ENCODE assay signal across 9 cellular contexts in the genomic region with DNA sequence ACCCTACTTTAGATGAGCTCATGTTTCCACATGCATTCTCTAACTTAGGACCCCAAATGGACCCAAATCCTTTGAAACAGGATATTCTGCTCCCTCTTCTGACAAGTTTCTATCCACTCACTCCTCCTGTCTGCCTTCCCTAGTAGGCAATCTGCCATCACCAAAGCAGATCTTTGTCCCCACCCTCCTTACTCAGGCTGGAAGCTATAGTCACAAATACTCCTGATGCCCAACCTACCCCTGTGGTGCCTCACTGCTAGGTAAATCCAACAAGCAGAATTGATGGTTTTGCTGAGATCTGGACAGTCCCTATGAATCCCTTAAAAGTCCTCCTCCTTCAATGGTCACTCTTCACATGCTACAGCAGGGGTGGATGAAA. TPM values are rescaled to one million over a fixed set of nuclear protein-coding genes. Genes with fewer than 3 reads are reported as not detected.
A peak's percentile ranks its signal among the peaks of the same experiment; 100 is the strongest.
DNase-seq lines count a peak whose midpoint lies in the region; ATAC-seq and TF ChIP-seq lines count a peak whose summit lies in the region.
"Had no signal": no experiment of that assay in that cellular context is flagged by ENCODE, and none has a peak within 500 bp of the region (broad histone marks: within the 10 kb centered on the region; RNA-seq: fewer than 3 reads in every experiment).

No MANE protein-coding gene starts in this region.

- TF ChIP-seq CTCF in chondrocyte (IDR thresholded peaks at IDR 0.05), result peak; percentile 27

- H3K4me1 Mint-ChIP-seq in chondrocyte (ENCODE audit: low read depth), result peaks cover 60% of the 10 kb centered on the region

- ATAC-seq in HG03520 (IDR thresholded peaks at IDR 0.05; ENCODE audit: unreplicated experiment), result no peak
- ATAC-seq in HG02588 (IDR thresholded peaks at IDR 0.05; ENCODE audit: unreplicated experiment), result no peak
- ATAC-seq in GM18519 (IDR thresholded peaks at IDR 0.05; ENCODE audit: low FRiP score, unreplicated experiment), result no peak

- no peaks in the 10 kb centered on the region for H3K27me3 Mint-ChIP-seq in chondrocyte (ENCODE audit: low read depth)

- no peaks in the 10 kb centered on the region for H3K9me3 Mint-ChIP-seq in chondrocyte (ENCODE audit: low read depth)

- H3K79me2 ChIP-seq in ACC112 (ENCODE audit: control insufficient read depth, insufficient read depth, low read length, unreplicated experiment), result peaks cover 80% of the 10 kb centered on the region

- no peaks in the 10 kb centered on the region for H3K36me3 Mint-ChIP-seq in chondrocyte (ENCODE audit: low read depth)

- H3K27ac ChIP-seq in ACC112 (ENCODE audit: low read depth, low read length) (peak overlapping the region; percentile 75), HUES6 (ENCODE audit: low read depth, low read length) (peak overlapping the region; percentile 16; the same call in 1 of the 2 replicates), mesodermal cell (ENCODE audit: low read depth, low read length, severe bottlenecking) (peak overlapping the region; percentile 74)

- H2AFZ ChIP-seq in ACC112 (ENCODE audit: low read length, unreplicated experiment), result no peak overlapping the region

- H3K36me3 ChIP-seq in ACC112 (ENCODE audit: insufficient read depth, low read length) (no peaks in the 10 kb centered on the region), HUES6 (ENCODE audit: control insufficient read depth, insufficient read depth, low read length) (0 out of 2 replicates have a peak, but pooled peaks cover 3% of the 10 kb centered on the region), mesodermal cell (ENCODE audit: control insufficient read depth, insufficient read depth, low read length) (peaks cover 6% of the 10 kb centered on the region)

- peak overlapping the region; percentile 10 for H3K9ac ChIP-seq in HUES6 (ENCODE audit: low read length)

- H3K27ac Mint-ChIP-seq in chondrocyte (ENCODE audit: unreplicated experiment), result peak overlapping the region; percentile 96

- H3K4me1 ChIP-seq in ACC112 (ENCODE audit: control insufficient read depth, insufficient read depth, low read length, unreplicated experiment) (peaks cover 43% of the 10 kb centered on the region), HUES6 (ENCODE audit: control insufficient read depth, insufficient read depth, low read length) (peaks cover 30% of the 10 kb centered on the region), mesodermal cell (ENCODE audit: control insufficient read depth, insufficient read depth, low read length, poor library complexity, severe bottlenecking) (peaks cover 19% of the 10 kb centered on the region)

- H3K4me3 ChIP-seq in ACC112 (ENCODE audit: low read depth, low read length) (peak overlapping the region; percentile 53; the same call in 1 of the 2 replicates), HUES6 (ENCODE audit: low read depth, low read length) (peak overlapping the region; percentile 20; the same call in 1 of the 2 replicates), mesodermal cell (ENCODE audit: extremely low read depth, insufficient read depth, low read length, poor library complexity, severe bottlenecking) (no peak overlapping the region)

- no peaks in the 10 kb centered on the region for H3K27me3 ChIP-seq in ACC112 (ENCODE audit: insufficient read depth, low read length)
- no peaks in the 10 kb centered on the region for H3K27me3 ChIP-seq in HUES6 (ENCODE audit: control insufficient read depth, insufficient read depth, low read length)

- DNase-seq in chondrocyte (ENCODE audit: low spot score), result no peak
- DNase-seq in NCI-H146 treated with DMSO at 0.1 percent for 48 hours (lab: John Stamatoyannopoulos, UW; ENCODE audit: unreplicated experiment), result no peak
- DNase-seq: activated CD4-positive, CD25-positive, alpha-beta regulatory T cell had no signal

- peak overlapping the region; percentile 33 for H3K4me3 Mint-ChIP-seq in chondrocyte (ENCODE audit: unreplicated experiment)

- H3K9me3 ChIP-seq in HUES6 (ENCODE audit: control insufficient read depth, insufficient read depth, low read depth, low read length) (no peaks in the 10 kb centered on the region), mesodermal cell (ENCODE audit: control insufficient read depth, low read length) (no peaks in the 10 kb centered on the region)

RNA-seq across cellular contexts. Expression of a gene that starts 21.7 kb away (rescaled TPM):
- 95.1 to 127 TPM (median 102 TPM) in 3 replicates for total RNA-seq in chondrocyte
- 134 TPM for polyA plus RNA-seq in mesodermal cell (2013, experiment 1 of 2)
- 144 TPM for polyA plus RNA-seq in mesodermal cell (2013, experiment 2 of 2)

Comparison
In these comparisons a context has a peak if more than half of its experiments do, and no peak if none do; other contexts are left out.
1. H3K27ac ChIP-seq: peak in every context shown above with its lines; median percentile 75 in ACC112; 74 in mesodermal cell; 16 in HUES6.